In the genomic region with DNA sequence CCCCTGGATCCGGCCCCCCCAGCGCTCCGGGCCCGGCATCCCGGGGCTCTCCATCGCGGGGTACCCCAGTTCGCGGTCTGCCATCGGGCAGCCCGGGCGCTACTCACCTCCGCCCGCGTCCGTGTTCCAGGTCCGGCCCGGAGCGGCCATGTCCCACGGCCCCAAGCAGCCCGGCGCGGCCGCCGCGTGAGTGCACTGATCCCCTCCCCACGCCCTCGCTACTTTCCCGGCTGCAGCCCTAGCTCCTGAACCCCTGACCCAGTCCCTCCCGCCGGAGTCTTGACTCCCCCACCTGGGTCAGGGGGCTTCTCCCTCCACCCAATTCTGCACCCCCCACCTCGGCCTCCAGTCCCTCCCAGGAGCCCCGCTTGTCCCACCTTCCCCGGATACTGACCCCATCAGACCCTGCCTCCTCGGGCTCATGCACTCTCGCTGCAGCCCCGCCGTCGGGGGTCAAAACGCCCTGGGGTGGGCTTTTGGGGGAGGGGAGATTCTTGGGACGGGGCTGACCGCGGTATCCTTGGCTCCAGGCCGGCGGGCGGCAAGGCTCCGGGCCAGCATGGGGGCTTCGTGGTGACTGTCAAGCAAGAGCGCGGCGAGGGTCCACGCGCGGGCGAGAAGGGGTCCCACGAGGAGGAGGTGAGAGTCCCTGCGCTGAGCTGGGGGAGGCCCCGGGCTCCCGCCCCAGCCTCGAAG, we compare ENCODE assay signal across 1 cellular context.
TF ChIP-seq lines count a peak whose summit lies in the region.

No MANE protein-coding gene starts in this region.

TF ChIP-seq in Ishikawa, 13 proteins besides CTCF, POLR2A, EP300 and RAD21 (continued from another document):
- TF ChIP-seq, protein P1, sequence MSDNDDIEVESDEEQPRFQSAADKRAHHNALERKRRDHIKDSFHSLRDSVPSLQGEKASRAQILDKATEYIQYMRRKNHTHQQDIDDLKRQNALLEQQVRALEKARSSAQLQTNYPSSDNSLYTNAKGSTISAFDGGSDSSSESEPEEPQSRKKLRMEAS (IDR thresholded peaks at IDR 0.05): peak; percentile 60; the same call in 1 of the 2 replicates
